In genomic region chr13:53104120-53104519, GRCh38 we compare ENCODE assay signal across 12 cellular contexts.
DNase-seq lines count a peak whose midpoint lies in the region; ATAC-seq lines count a peak whose summit lies in the region.
"Had no signal": no experiment of that assay in that cellular context is flagged by ENCODE, and none has a peak within 500 bp of the region (broad histone marks: within the 10 kb centered on the region; RNA-seq: fewer than 3 reads in every experiment).

No MANE protein-coding gene starts in this region.

- H3K14ac ChIP-seq in neuronal stem cell (ENCODE audit: low read length), result no peak overlapping the region

- no peak overlapping the region for H3K4me2 ChIP-seq in neuronal stem cell (ENCODE audit: insufficient read depth, low read length, poor library complexity, severe bottlenecking)
- H3K4me2 ChIP-seq: A549 had no signal

- H3K79me1 ChIP-seq in neuronal stem cell (ENCODE audit: low read depth, low read length), result no peaks in the 10 kb centered on the region

- no peaks in the 10 kb centered on the region for H3K27me3 ChIP-seq in neuronal stem cell (ENCODE audit: control insufficient read depth in 3 of 3, insufficient read depth in 3 of 3, low read depth in 1 of 3, low read length in 3 of 3)
- H3K27me3 ChIP-seq in aorta (ENCODE audit: control insufficient read depth in 1 of 2, insufficient read depth in 2 of 2, low read length in 1 of 2), result peaks cover 0 to 1% of the 10 kb centered on the region in 2 donors

- no peak for ATAC-seq in HG02678 (IDR thresholded peaks at IDR 0.05; ENCODE audit: unreplicated experiment)
- no peak for ATAC-seq in aorta (ENCODE audit: low FRiP score)
- ATAC-seq: A549; CD8-positive, alpha-beta T cell had no signal

- H3K23ac ChIP-seq in neuronal stem cell (ENCODE audit: low read depth, low read length, poor library complexity), result no peak overlapping the region

- no peak overlapping the region for H4K8ac ChIP-seq in neuronal stem cell (ENCODE audit: low read depth, low read length)

- H2BK12ac ChIP-seq in neuronal stem cell (ENCODE audit: low read length), result no peak overlapping the region

- H3K9me3 ChIP-seq in neuronal stem cell (replicated peaks in 1 of 2; ENCODE audit: control insufficient read depth in 2 of 2, insufficient read depth in 1 of 2, low read depth in 1 of 2, low read length in 2 of 2), result no peaks in the 10 kb centered on the region
- peaks cover 2% of the 10 kb centered on the region for H3K9me3 ChIP-seq in aorta (ENCODE audit: control insufficient read depth, low read length)
- H3K9me3 ChIP-seq: A549, Caco-2 had no signal

- no peak overlapping the region for H2BK120ac ChIP-seq in neuronal stem cell (ENCODE audit: low read depth, low read length)

- H2BK15ac ChIP-seq in neuronal stem cell (ENCODE audit: low read length), result no peak overlapping the region

- H3K9ac ChIP-seq in neuronal stem cell (ENCODE audit: low read depth, low read length, poor library complexity), result no peak overlapping the region
- H3K9ac ChIP-seq: GM23248 had no signal

- H3K36me3 ChIP-seq in neuronal stem cell (replicated peaks in 1 of 2; ENCODE audit: control insufficient read depth in 2 of 2, insufficient read depth in 2 of 2, low read length in 2 of 2) (no peaks in the 10 kb centered on the region), aorta (ENCODE audit: control insufficient read depth in 1 of 2, insufficient read depth in 2 of 2, low read length in 1 of 2) (no peaks in the 10 kb centered on the region)

- no peak overlapping the region for H3K4ac ChIP-seq in neuronal stem cell (ENCODE audit: low read length)

- no peak overlapping the region for H3K18ac ChIP-seq in neuronal stem cell (ENCODE audit: low read length)

- H3K27ac ChIP-seq in neuronal stem cell (replicated peaks; ENCODE audit: low read length), result no peak overlapping the region
- H3K27ac ChIP-seq in aorta (ENCODE audit: low read depth in 1 of 2, low read length in 2 of 2), result no peak overlapping the region
- H3K27ac ChIP-seq: A549, GM23248 had no signal

- no CpG with 5 or more reads among the region's 2 CpGs for WGBS in neuronal stem cell (ENCODE audit: extremely low coverage in 2 of 2, insufficient read length in 2 of 2, insufficient replicate concordance in 1 of 2), 2 donors
- 84 to 94% methylated on average over 2 of the region's 2 CpGs for WGBS in aorta, 2 donors

- H2AK5ac ChIP-seq in neuronal stem cell (ENCODE audit: low read depth, low read length), result no peak overlapping the region

- peak overlapping the region; percentile 57 for H2AFZ ChIP-seq in neuronal stem cell (ENCODE audit: low read length)
- H2AFZ ChIP-seq: GM23248 had no signal

- no peaks in the 10 kb centered on the region for H3K4me1 ChIP-seq in neuronal stem cell (ENCODE audit: control insufficient read depth in 2 of 2, insufficient read depth in 1 of 2, low read depth in 1 of 2, low read length in 2 of 2)
- no peaks in the 10 kb centered on the region for H3K4me1 ChIP-seq in aorta (ENCODE audit: control insufficient read depth in 1 of 2, insufficient read depth in 2 of 2, low read length in 2 of 2)
- H3K4me1 ChIP-seq: A549 had no signal

- DNase-seq in OCI-M1 (lab: John Stamatoyannopoulos, UW) (peak; percentile 48), left kidney (ENCODE audit: low read depth, low spot score) (peak; percentile 12), neuronal stem cell (ENCODE audit: low spot score) (no peak), aorta (no peak), NCI-H2171 treated with DMSO at 0.1 percent for 48 hours (lab: John Stamatoyannopoulos, UW) (no peak)
- DNase-seq: Caco-2; CD8-positive, alpha-beta T cell; DMS53; GM23248; H7 had no signal

- no peak overlapping the region for H2BK5ac ChIP-seq in neuronal stem cell (ENCODE audit: low read length)

- H4K91ac ChIP-seq in neuronal stem cell (ENCODE audit: low read depth, low read length, poor library complexity), result no peak overlapping the region

- intact Hi-C loops in aorta (cut with DNase I), result no loop called here

- H3K4me3 ChIP-seq in neuronal stem cell (ENCODE audit: low read length in 2 of 2) (no peak overlapping the region), aorta (ENCODE audit: low read length in 2 of 2) (no peak overlapping the region)
- H3K4me3 ChIP-seq: A549, GM23248 had no signal

Comparison
In these comparisons a context has a peak if more than half of its experiments do, and no peak if none do; other contexts are left out.
1. DNase-seq: peak in OCI-M1 (single experiment) and left kidney (single experiment); none in neuronal stem cell (single experiment), aorta (0 of 2) and NCI-H2171 treated with DMSO at 0.1 percent for 48 hours (single experiment).